ENCODE assay signal across 12 cellular contexts in the genomic region with DNA sequence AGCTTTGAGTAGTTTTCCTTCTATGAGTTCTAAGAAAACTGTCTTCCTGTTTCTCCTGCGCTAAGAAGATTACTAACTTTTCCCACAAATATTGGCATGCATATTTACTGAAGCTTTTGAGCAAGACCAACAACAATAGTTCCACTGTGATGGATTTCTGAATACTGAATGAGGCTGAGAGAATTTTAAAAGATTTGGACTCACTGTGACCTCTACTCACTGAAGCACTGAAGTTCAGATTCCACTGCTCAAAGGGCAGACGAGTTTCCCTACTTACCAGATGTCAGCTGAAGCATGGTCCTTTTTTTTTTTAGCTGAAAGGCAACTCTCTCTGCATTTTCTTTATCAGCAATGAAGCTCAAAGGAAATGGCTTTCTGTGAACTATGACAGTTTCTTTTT.
A peak's percentile ranks its signal among the peaks of the same experiment; 100 is the strongest.
DNase-seq lines count a peak whose midpoint lies in the region; ATAC-seq and TF ChIP-seq lines count a peak whose summit lies in the region.
"Had no signal": no experiment of that assay in that cellular context is flagged by ENCODE, and none has a peak within 500 bp of the region (broad histone marks: within the 10 kb centered on the region; RNA-seq: fewer than 3 reads in every experiment).

No MANE protein-coding gene starts in this region.

- 48% methylated on average over 2 of the region's 2 CpGs for WGBS in liver
- WGBS in esophagus muscularis mucosa, result 59% methylated on average over 2 of the region's 2 CpGs

- no peaks in the 10 kb centered on the region for H3K4me1 Mint-ChIP-seq in T-helper 17 cell
- H3K4me1 Mint-ChIP-seq in effector memory CD8-positive, alpha-beta T cell (ENCODE audit: low read depth in 2 of 2), result no peaks in the 10 kb centered on the region

- H3K9me3 Mint-ChIP-seq in effector memory CD8-positive, alpha-beta T cell, result peaks cover 1 to 8% of the 10 kb centered on the region in 2 donors

- H3K27ac Mint-ChIP-seq in T-helper 17 cell, result no peak overlapping the region
- no peak overlapping the region for H3K27ac Mint-ChIP-seq in effector memory CD8-positive, alpha-beta T cell

- no peak for TF ChIP-seq EP300 in esophagus muscularis mucosa (IDR thresholded peaks at IDR 0.05)

- TF ChIP-seq POLR2A in esophagus muscularis mucosa (IDR thresholded peaks at IDR 0.05; ENCODE audit: low read depth), result no peak

- no peaks in the 10 kb centered on the region for H3K36me3 ChIP-seq in liver (ENCODE audit: control insufficient read depth in 4 of 4, insufficient read depth in 3 of 4, low read depth in 1 of 4, low read length in 3 of 4)
- no peaks in the 10 kb centered on the region for H3K36me3 ChIP-seq in esophagus muscularis mucosa
- H3K36me3 ChIP-seq: neutrophil had no signal

- H3K36me3 Mint-ChIP-seq in T-helper 17 cell (ENCODE audit: low read depth), result no peaks in the 10 kb centered on the region
- no peaks in the 10 kb centered on the region for H3K36me3 Mint-ChIP-seq in effector memory CD8-positive, alpha-beta T cell (ENCODE audit: insufficient read depth)

- H3K4me3 ChIP-seq in liver (ENCODE audit: low read depth in 1 of 3, low read length in 3 of 3) (no peak overlapping the region), esophagus muscularis mucosa (no peak overlapping the region)

- no peak overlapping the region for H3K9ac ChIP-seq in liver (ENCODE audit: low read depth in 1 of 2, low read length in 2 of 2)

- H3K27ac ChIP-seq in liver (ENCODE audit: low read depth in 1 of 2, low read length in 2 of 2) (no peak overlapping the region), esophagus muscularis mucosa (replicated peaks in 1 of 4) (no peak overlapping the region)
- H3K27ac ChIP-seq: neutrophil had no signal

- H3K4me3 Mint-ChIP-seq in T-helper 17 cell, result no peak overlapping the region
- H3K4me3 Mint-ChIP-seq in effector memory CD8-positive, alpha-beta T cell, result no peak overlapping the region

- intact Hi-C loops in Right ventricle myocardium inferior (cut with DNase I) (no loop called here), cardiac septum (cut with DNase I) (no loop called here), esophagus muscularis mucosa (cut with DNase I) (no loop called here)

- H3K4me1 ChIP-seq in liver (ENCODE audit: control insufficient read depth in 4 of 4, insufficient read depth in 4 of 4, low read length in 3 of 4) (no peaks in the 10 kb centered on the region), esophagus muscularis mucosa (peaks cover 0 to 4% (median 0%) of the 10 kb centered on the region in 4 donors)

- no peak for TF ChIP-seq CTCF in liver (IDR thresholded peaks at IDR 0.05; ENCODE audit: low read depth, low read length, missing input control)
- no peak for TF ChIP-seq CTCF in esophagus muscularis mucosa (IDR thresholded peaks at IDR 0.05)

- TF ChIP-seq RAD21 in liver (IDR thresholded peaks at IDR 0.05), result peak; percentile 37 to 51

- ATAC-seq in Right ventricle myocardium inferior (peak; percentile 62), GM18511 (IDR thresholded peaks at IDR 0.05; ENCODE audit: unreplicated experiment) (no peak), T-helper 17 cell (no peak)
- ATAC-seq in effector memory CD8-positive, alpha-beta T cell (replicated peaks), result no peak
- ATAC-seq: stimulated activated naive CD8-positive, alpha-beta T cell treated with anti-CD3 and anti-CD28 coated beads, Interleukin-15, Interleukin-2, amounts not matched to agents 100 U/mL and 50 U/mL, for 24 hours had no signal

- no peaks in the 10 kb centered on the region for H3K27me3 ChIP-seq in liver (ENCODE audit: control insufficient read depth in 4 of 4, insufficient read depth in 4 of 4, low read length in 3 of 4)
- no peaks in the 10 kb centered on the region for H3K27me3 ChIP-seq in esophagus muscularis mucosa
- H3K27me3 ChIP-seq: neutrophil had no signal

- no peaks in the 10 kb centered on the region for H3K27me3 Mint-ChIP-seq in T-helper 17 cell
- H3K27me3 Mint-ChIP-seq in effector memory CD8-positive, alpha-beta T cell, result no peaks in the 10 kb centered on the region

- H3K9me3 ChIP-seq in liver (ENCODE audit: control insufficient read depth in 4 of 4, low read length in 3 of 4) (no peaks in the 10 kb centered on the region), T-helper 17 cell (ENCODE audit: control insufficient read depth, low read length, poor library complexity, severe bottlenecking) (no peaks in the 10 kb centered on the region), esophagus muscularis mucosa (no peaks in the 10 kb centered on the region)
- H3K9me3 ChIP-seq: neutrophil had no signal

- no peak for DNase-seq in Right ventricle myocardium inferior (ENCODE audit: missing footprints)
- DNase-seq in cardiac septum (ENCODE audit: low spot score), result no peak
- peak; percentile 30 for DNase-seq in dermis blood vessel endothelial cell
- DNase-seq in T-helper 17 cell, result no peak
- DNase-seq in effector memory CD8-positive, alpha-beta T cell, result no peak
- DNase-seq in esophagus muscularis mucosa (ENCODE audit: extremely low spot score), result no peak
- DNase-seq: DND-41; NCI-H187 treated with DMSO at 0.1 percent for 48 hours; stimulated activated naive CD8-positive, alpha-beta T cell treated with anti-CD3 and anti-CD28 coated beads, Interleukin-15, Interleukin-2, amounts not matched to agents 100 U/mL and 50 U/mL, for 24 hours had no signal

TF ChIP-seq in liver, 16 proteins besides CTCF, POLR2A, EP300 and RAD21:
- peak; percentile 56 to 66 for TF ChIP-seq RXRA (IDR thresholded peaks at IDR 0.05)
- peak; percentile 91 for TF ChIP-seq NR2F2 (IDR thresholded peaks at IDR 0.05)
- TF ChIP-seq JUND (IDR thresholded peaks at IDR 0.05), result no peak
- peak; percentile 20 for TF ChIP-seq SP1 (IDR thresholded peaks at IDR 0.05)
- TF ChIP-seq YY1 (IDR thresholded peaks at IDR 0.05), result no peak
- no peak for TF ChIP-seq HNF4G (IDR thresholded peaks at IDR 0.05)
